ENCODE assay signal across 8 cellular contexts in the genomic region with DNA sequence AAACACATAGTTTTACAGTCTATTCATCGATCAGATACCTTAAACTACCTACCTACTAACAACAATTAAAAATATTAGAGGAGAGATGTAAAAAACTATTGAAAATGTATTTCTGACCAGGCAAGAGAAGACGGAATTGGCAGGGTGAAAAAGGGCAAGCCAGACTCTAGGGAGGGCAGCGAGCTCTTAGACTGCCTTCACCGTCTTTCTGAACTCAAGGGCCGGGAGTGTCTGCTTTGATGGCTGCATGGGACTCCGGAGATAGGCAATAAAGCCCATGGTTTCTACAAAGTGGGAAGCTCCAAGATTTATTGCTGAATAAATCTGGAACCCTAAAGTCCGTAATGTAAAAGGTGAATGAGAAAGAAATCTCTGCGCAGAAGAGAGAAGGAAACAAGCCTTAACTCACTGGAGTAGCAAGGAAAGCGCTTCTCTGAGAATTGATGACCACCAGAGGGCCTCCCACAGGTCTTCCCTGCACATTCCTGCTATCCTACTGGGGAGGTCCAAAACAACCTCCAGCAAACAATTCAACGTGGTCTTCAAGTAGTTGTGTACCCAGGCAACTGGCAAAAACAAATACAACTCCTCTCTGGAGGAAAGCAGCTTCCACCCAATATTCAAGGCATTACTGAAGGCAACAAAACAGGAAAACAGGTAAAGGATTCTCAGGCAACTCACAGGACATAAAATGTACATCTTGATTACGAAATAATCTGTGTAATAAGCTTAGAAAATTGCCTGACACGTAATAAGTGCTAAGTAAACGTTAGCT.
DNase-seq lines count a peak whose midpoint lies in the region; ATAC-seq and TF ChIP-seq lines count a peak whose summit lies in the region.
"Had no signal": no experiment of that assay in that cellular context is flagged by ENCODE, and none has a peak within 500 bp of the region (broad histone marks: within the 10 kb centered on the region; RNA-seq: fewer than 3 reads in every experiment).

No MANE protein-coding gene starts in this region.

- H2AFZ ChIP-seq in H9 (ENCODE audit: low read length), result no peak overlapping the region

- H2AK5ac ChIP-seq in H9 (ENCODE audit: insufficient read length, low read length), result no peak overlapping the region

- no peaks in the 10 kb centered on the region for H3K79me1 ChIP-seq in H9 (ENCODE audit: insufficient read depth, low read depth, low read length, poor library complexity, severe bottlenecking)

- H3K14ac ChIP-seq in H9 (ENCODE audit: insufficient read depth, low read length), result no peak overlapping the region

- H4K91ac ChIP-seq in H9 (ENCODE audit: insufficient read length, low read depth, low read length), result no peak overlapping the region

- no peaks in the 10 kb centered on the region for H3K36me3 ChIP-seq in prostate gland

- no peak overlapping the region for H2BK20ac ChIP-seq in H9 (ENCODE audit: low read depth, low read length, poor library complexity, severe bottlenecking)

- intact Hi-C loops in prostate gland (cut with DNase I), result no loop called here

- no CpG with 5 or more reads among the region's 13 CpGs for WGBS in H9 (ENCODE audit: extremely low coverage, insufficient read length, low lambda C conversion rate)
- WGBS in prostate gland, result 78% methylated on average over 13 of the region's 13 CpGs

- no peak overlapping the region for H2BK12ac ChIP-seq in H9 (ENCODE audit: insufficient read length, low read depth, low read length)

- H3K9ac ChIP-seq in H9 (ENCODE audit: extremely low read depth, insufficient read length, low read length), result no peak overlapping the region

- TF ChIP-seq CTCF in H9 (conservative IDR thresholded peaks at IDR 0.05) (peak; percentile 85), endothelial cell (IDR thresholded peaks at IDR 0.05; ENCODE audit: unreplicated experiment) (peak; percentile 54), prostate gland (IDR thresholded peaks at IDR 0.05) (peak in 3 of 4 experiments; percentile 13 to 27 (median 21))

- ATAC-seq in GM21515 (IDR thresholded peaks at IDR 0.05; ENCODE audit: unreplicated experiment) (no peak), HG02970 (IDR thresholded peaks at IDR 0.05; ENCODE audit: low FRiP score, unreplicated experiment) (no peak)

- DNase-seq in H9 (peak; percentile 80), NCI-H69 (lab: John Stamatoyannopoulos, UW) (peak; percentile 83), endothelial cell (ENCODE audit: low spot score) (peak; percentile 64), prostate gland (ENCODE audit: low spot score) (no peak), 8988T (no peak)

- no peaks in the 10 kb centered on the region for H3K23me2 ChIP-seq in H9 (ENCODE audit: insufficient read length, low read depth, low read length, poor library complexity, severe bottlenecking)

- H3K79me2 ChIP-seq in H9 (ENCODE audit: insufficient read depth, low read length), result no peaks in the 10 kb centered on the region

- no peak overlapping the region for H3K56ac ChIP-seq in H9 (ENCODE audit: insufficient read length, low read depth, low read length)

- no peak overlapping the region for H2BK5ac ChIP-seq in H9 (ENCODE audit: insufficient read length, low read length)

- H3K4me3 Mint-ChIP-seq in H9, result no peak overlapping the region
- H3K4me3 Mint-ChIP-seq in endothelial cell (ENCODE audit: unreplicated experiment), result no peak overlapping the region
- H3K4me3 Mint-ChIP-seq: T-helper 1 cell treated with Interleukin-12 subunit alpha and Interleukin-12 subunit beta and Interleukin-4 antibody, amounts not matched to agents 30 μg/mL and 1 μg/mL, for 36 hours had no signal

- H3K4ac ChIP-seq in H9 (ENCODE audit: low read depth, low read length), result no peak overlapping the region

- no peak overlapping the region for H2BK15ac ChIP-seq in H9 (ENCODE audit: low read depth, low read length)

- H3K27ac ChIP-seq in H9 (ENCODE audit: insufficient read length, low read depth, low read length) (no peak overlapping the region), prostate gland (no peak overlapping the region)

- no peaks in the 10 kb centered on the region for H3K9me3 Mint-ChIP-seq in H9
- H3K9me3 Mint-ChIP-seq in endothelial cell (ENCODE audit: unreplicated experiment), result no peaks in the 10 kb centered on the region
- H3K9me3 Mint-ChIP-seq: T-helper 1 cell treated with Interleukin-12 subunit alpha and Interleukin-12 subunit beta and Interleukin-4 antibody, amounts not matched to agents 30 μg/mL and 1 μg/mL, for 36 hours had no signal

- H3K27ac Mint-ChIP-seq in H9 (peak overlapping the region in 2 of 3 experiments; percentile 33 to 84; a peak in 3 of 7 replicates), endothelial cell (ENCODE audit: unreplicated experiment) (peak overlapping the region; percentile 71)
- H3K27ac Mint-ChIP-seq: T-helper 1 cell treated with Interleukin-12 subunit alpha and Interleukin-12 subunit beta and Interleukin-4 antibody, amounts not matched to agents 30 μg/mL and 1 μg/mL, for 36 hours had no signal

- H4K5ac ChIP-seq in H9 (ENCODE audit: insufficient read length, low read depth, low read length), result no peak overlapping the region

- H3K4me1 ChIP-seq in H9 (ENCODE audit: insufficient read depth, low read length) (no peaks in the 10 kb centered on the region), prostate gland (replicated peaks) (no peaks in the 10 kb centered on the region)

- no peak overlapping the region for H4K8ac ChIP-seq in H9 (replicated peaks; ENCODE audit: insufficient read length, low read depth, low read length)

- no peaks in the 10 kb centered on the region for H3K36me3 Mint-ChIP-seq in H9 (ENCODE audit: insufficient read depth in 1 of 3, low read depth in 3 of 3)
- no peaks in the 10 kb centered on the region for H3K36me3 Mint-ChIP-seq in endothelial cell (ENCODE audit: low read depth, unreplicated experiment)

- H3T11ph ChIP-seq in H9 (ENCODE audit: low read length), result no peak overlapping the region

- H3K27me3 Mint-ChIP-seq in H9 (ENCODE audit: low read depth) (no peaks in the 10 kb centered on the region), endothelial cell (ENCODE audit: unreplicated experiment) (peaks cover 3% of the 10 kb centered on the region)

- no peak overlapping the region for H3K23ac ChIP-seq in H9 (ENCODE audit: insufficient read length, low read depth, low read length)

- peaks cover 9 to 10% of the 10 kb centered on the region in 2 experiments for H3K4me1 Mint-ChIP-seq in H9
- H3K4me1 Mint-ChIP-seq in endothelial cell (ENCODE audit: unreplicated experiment), result no peaks in the 10 kb centered on the region

- H3K9me3 ChIP-seq in H9 (ENCODE audit: control insufficient read depth, low read depth, low read length) (no peaks in the 10 kb centered on the region), prostate gland (no peaks in the 10 kb centered on the region)

- no peak overlapping the region for H2BK120ac ChIP-seq in H9 (ENCODE audit: low read depth, low read length, poor library complexity, severe bottlenecking)

- H3K18ac ChIP-seq in H9 (ENCODE audit: insufficient read length, low read depth, low read length), result no peak overlapping the region

- no peak for TF ChIP-seq POLR2A in prostate gland (IDR thresholded peaks at IDR 0.05)

- H4K20me1 ChIP-seq in H9 (ENCODE audit: control insufficient read depth, insufficient read depth, insufficient read length), result no peaks in the 10 kb centered on the region

- H3K4me2 ChIP-seq in H9 (ENCODE audit: insufficient read depth, insufficient read length, low read length), result no peak overlapping the region

- H3K27me3 ChIP-seq in H9 (ENCODE audit: insufficient read depth, low read length), result no peaks in the 10 kb centered on the region
- no peaks in the 10 kb centered on the region for H3K27me3 ChIP-seq in prostate gland (replicated peaks; ENCODE audit: insufficient read depth)

- no peak overlapping the region for H3K4me3 ChIP-seq in prostate gland

Comparison
In these comparisons a context has a peak if more than half of its experiments do, and no peak if none do; other contexts are left out.
1. DNase-seq: peak in H9 (single experiment), NCI-H69 (single experiment) and endothelial cell (single experiment); none in prostate gland (single experiment) and 8988T (single experiment).
2. CTCF ChIP-seq: peak in every context shown above with its lines; median percentile 85 in H9; 54 in endothelial cell; 21 in prostate gland.